In the genomic region with DNA sequence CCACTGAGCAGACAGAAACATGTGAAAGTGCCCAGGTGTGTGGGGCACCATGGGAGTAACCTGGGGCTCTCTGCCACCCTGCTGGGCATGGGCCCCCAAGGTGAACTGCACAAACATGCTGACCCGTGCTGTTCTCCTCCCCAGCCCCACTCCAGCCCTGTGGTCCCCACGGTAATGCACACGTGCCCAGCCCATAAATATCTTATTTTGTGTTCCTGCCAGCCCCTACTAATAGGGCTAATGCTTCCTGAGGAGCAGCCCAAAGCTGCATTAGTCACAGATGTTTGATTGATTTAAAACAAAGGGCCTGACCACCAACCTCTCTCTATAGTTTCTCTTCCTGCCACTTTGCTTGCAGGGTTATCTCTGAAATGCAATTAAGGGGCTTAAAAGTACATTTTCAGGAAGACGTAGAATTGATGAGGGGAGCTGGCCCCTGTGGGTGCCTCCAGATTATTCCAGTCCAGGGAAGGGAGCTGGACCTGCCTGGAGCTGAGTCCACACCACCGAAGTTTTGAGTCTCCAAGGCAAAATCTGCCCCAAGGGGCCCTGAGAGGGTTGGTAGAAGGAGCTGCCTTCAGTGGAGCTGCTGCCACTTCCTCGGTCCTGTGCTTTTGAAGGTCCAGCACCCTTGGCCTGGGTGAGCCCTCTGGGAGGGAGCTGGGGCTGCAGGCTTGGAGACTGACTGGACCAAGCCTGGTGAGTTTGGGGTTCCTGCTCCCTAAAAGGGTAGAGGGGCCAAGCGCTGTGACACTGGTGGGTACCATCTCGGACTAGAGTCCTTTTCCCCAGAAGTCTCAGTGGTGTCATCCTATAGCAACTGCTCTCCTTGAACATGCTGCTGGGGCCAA, we compare ENCODE assay signal across 11 cellular contexts.
"Had no signal": no experiment of that assay in that cellular context is flagged by ENCODE, and none has a peak within 500 bp of the region (broad histone marks: within the 10 kb centered on the region; RNA-seq: fewer than 3 reads in every experiment).

No MANE protein-coding gene starts in this region.

- H3K4me3 ChIP-seq: cardiac muscle cell, gastroesophageal sphincter, uterus had no signal

- H3K27ac Mint-ChIP-seq: activated CD4-positive, alpha-beta memory T cell treated with anti-CD3 and anti-CD28 coated beads, Interleukin-2, amount 10 ng/mL, durations not matched to agents 7 days and 5 days; activated naive CD8-positive, alpha-beta T cell treated with anti-CD3 and anti-CD28 coated beads, Interleukin-2, amount 50 U/mL, for 24 hours had no signal

- H3K27me3 ChIP-seq: gastroesophageal sphincter, uterus had no signal

- H3K4me1 ChIP-seq: gastroesophageal sphincter, uterus had no signal

- DNase-seq: activated CD4-positive, alpha-beta memory T cell treated with anti-CD3 and anti-CD28 coated beads, Interleukin-2, amount 10 ng/mL, durations not matched to agents 7 days and 5 days; activated CD8-positive, alpha-beta memory T cell treated with anti-CD3 and anti-CD28 coated beads, Interleukin-2, amount 50 U/mL, for 4 hours; activated naive CD4-positive, alpha-beta T cell; activated naive CD8-positive, alpha-beta T cell treated with anti-CD3 and anti-CD28 coated beads, Interleukin-2, amount 50 U/mL, for 24 hours; effector CD4-positive, alpha-beta T cell; right cardiac atrium; small intestine; uterus had no signal

- FAIRE-seq: astrocyte, small intestine had no signal

- H3K9me3 ChIP-seq: uterus had no signal

- H3K4me1 Mint-ChIP-seq: activated CD4-positive, alpha-beta memory T cell treated with anti-CD3 and anti-CD28 coated beads, Interleukin-2, amount 10 ng/mL, durations not matched to agents 7 days and 5 days; activated naive CD8-positive, alpha-beta T cell treated with anti-CD3 and anti-CD28 coated beads, Interleukin-2, amount 50 U/mL, for 24 hours had no signal

- H3K4me3 Mint-ChIP-seq: activated CD4-positive, alpha-beta memory T cell treated with anti-CD3 and anti-CD28 coated beads, Interleukin-2, amount 10 ng/mL, durations not matched to agents 7 days and 5 days; activated naive CD8-positive, alpha-beta T cell treated with anti-CD3 and anti-CD28 coated beads, Interleukin-2, amount 50 U/mL, for 24 hours had no signal

- H3K9me3 Mint-ChIP-seq: activated CD4-positive, alpha-beta memory T cell treated with anti-CD3 and anti-CD28 coated beads, Interleukin-2, amount 10 ng/mL, durations not matched to agents 7 days and 5 days; activated naive CD8-positive, alpha-beta T cell treated with anti-CD3 and anti-CD28 coated beads, Interleukin-2, amount 50 U/mL, for 24 hours had no signal

- H3K36me3 ChIP-seq: cardiac muscle cell, gastroesophageal sphincter, uterus had no signal

- ATAC-seq: activated naive CD8-positive, alpha-beta T cell treated with anti-CD3 and anti-CD28 coated beads, Interleukin-2, amount 50 U/mL, for 24 hours; gastroesophageal sphincter; right cardiac atrium had no signal

- H3K27ac ChIP-seq: cardiac muscle cell, gastroesophageal sphincter, uterus had no signal
